9 cellular contexts compared by ENCODE assay signal in the genomic region with DNA sequence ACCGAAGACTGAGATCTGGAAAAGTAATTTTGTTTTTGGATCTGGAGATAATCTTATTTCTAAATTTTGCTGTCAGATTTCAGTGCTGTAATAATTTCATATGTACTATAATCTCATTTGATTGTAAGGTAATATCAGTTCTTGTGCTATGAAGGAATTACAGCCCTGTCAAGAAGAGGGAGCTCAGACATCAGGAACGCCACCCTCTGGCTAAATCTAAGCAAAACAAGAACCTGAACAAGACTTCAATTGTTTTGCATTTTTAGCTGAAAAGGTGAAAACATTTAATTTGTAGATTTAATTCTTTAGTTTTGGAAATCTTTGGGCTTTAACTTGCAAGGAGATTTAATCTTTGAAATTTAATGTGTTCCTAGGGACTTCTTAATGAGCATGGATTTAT.
DNase-seq lines count a peak whose midpoint lies in the region; ATAC-seq, FAIRE-seq and TF ChIP-seq lines count a peak whose summit lies in the region.
"Had no signal": no experiment of that assay in that cellular context is flagged by ENCODE, and none has a peak within 500 bp of the region (broad histone marks: within the 10 kb centered on the region; RNA-seq: fewer than 3 reads in every experiment).

No MANE protein-coding gene starts in this region.

- no peak overlapping the region for H4K8ac ChIP-seq in H1 (ENCODE audit: extremely low read depth, insufficient read depth, low read length)

- H3K27me3 ChIP-seq in H1 (replicated peaks in 1 of 4; ENCODE audit: control insufficient read depth in 3 of 4, extremely low read depth in 1 of 4, insufficient read depth in 3 of 4, low read length in 3 of 4) (no peaks in the 10 kb centered on the region), prostate gland (replicated peaks; ENCODE audit: insufficient read depth) (no peaks in the 10 kb centered on the region), body of pancreas (no peaks in the 10 kb centered on the region)

- H3K4me3 ChIP-seq in H1 (ENCODE audit: extremely low read depth in 1 of 4, insufficient read depth in 2 of 4, low read depth in 3 of 4, low read length in 4 of 4) (no peak overlapping the region), prostate gland (no peak overlapping the region), body of pancreas (no peak overlapping the region)

- peaks cover 0 to 6% (median 2%) of the 10 kb centered on the region in 3 donors for H3K9me3 Mint-ChIP-seq in T-cell

- H3K4me1 Mint-ChIP-seq in T-cell = no peaks in the 10 kb centered on the region

- no peaks in the 10 kb centered on the region for H4K20me1 ChIP-seq in H1 (replicated peaks in 1 of 2; ENCODE audit: control insufficient read depth in 1 of 2, insufficient read depth in 2 of 2, low read length in 2 of 2)

- no peak overlapping the region for H3K4me2 ChIP-seq in H1 (ENCODE audit: insufficient read depth in 1 of 2, low read depth in 2 of 2, low read length in 2 of 2)

- no peaks in the 10 kb centered on the region for H3K4me1 ChIP-seq in H1 (replicated peaks in 1 of 4; ENCODE audit: control insufficient read depth in 3 of 4, insufficient read depth in 4 of 4, low read length in 3 of 4)
- H3K4me1 ChIP-seq in prostate gland (replicated peaks) = no peaks in the 10 kb centered on the region
- H3K4me1 ChIP-seq in body of pancreas = no peaks in the 10 kb centered on the region

- no peak overlapping the region for H4K5ac ChIP-seq in H1 (ENCODE audit: insufficient read length, low read depth, low read length)

- CTCF ChIA-PET in H1 (lab: Charles Lee; ENCODE audit: partially characterized antibody) = interaction anchor here (0.6 to 2.2 kb wide), 14 partner anchors 11 to 640 kb away, joined by 3 to 13 read pairs (median 4); no protein-coding TSS in a partner anchor
- CTCF ChIA-PET in T-cell (lab: Charles Lee) = no interaction called here

- FAIRE-seq in H1 (lab: Jason Lieb, UNC) = peak; percentile 83

- no peak overlapping the region for H3K4me3 Mint-ChIP-seq in T-cell

- no peaks in the 10 kb centered on the region for H3K79me2 ChIP-seq in H1 (ENCODE audit: control insufficient read depth in 1 of 2, insufficient read depth in 2 of 2, low read length in 2 of 2)

- H3K27ac Mint-ChIP-seq in T-cell = no peak overlapping the region

- H2BK120ac ChIP-seq in H1 (replicated peaks; ENCODE audit: low read depth, low read length) = no peak overlapping the region

- H3K14ac ChIP-seq in H1 (ENCODE audit: insufficient read length) = no peak overlapping the region

- no peak overlapping the region for H2BK15ac ChIP-seq in H1 (ENCODE audit: low read length)

- 61% methylated on average over 2 of the region's 2 CpGs; no CpG with 5 or more reads in 1 of the 2 experiments for WGBS in H1 (ENCODE audit: extremely low coverage in 1 of 2, insufficient coverage in 1 of 2, insufficient read length in 1 of 2, insufficient replicate concordance in 2 of 2, low coverage in 1 of 2, low lambda C conversion rate in 2 of 2, missing lambda C conversion rate in 1 of 2), 2 experiments
- 55% methylated on average over 2 of the region's 2 CpGs for WGBS in prostate gland
- 50 to 55% methylated on average over 2 of the region's 2 CpGs for WGBS in body of pancreas, 2 donors

- no peak overlapping the region for H3K56ac ChIP-seq in H1 (replicated peaks; ENCODE audit: insufficient read length, low read depth, low read length)

- no peaks in the 10 kb centered on the region for H3K36me3 ChIP-seq in H1 (ENCODE audit: control insufficient read depth in 2 of 4, insufficient read depth in 4 of 4, low read length in 3 of 4)
- no peaks in the 10 kb centered on the region for H3K36me3 ChIP-seq in prostate gland
- H3K36me3 ChIP-seq in body of pancreas (replicated peaks in 1 of 2; ENCODE audit: insufficient read depth in 1 of 2, low read depth in 2 of 2) = no peaks in the 10 kb centered on the region

- no peak overlapping the region for H4K91ac ChIP-seq in H1 (replicated peaks; ENCODE audit: insufficient read length, low read length)

- H3K9me3 ChIP-seq in H1 (ENCODE audit: insufficient read depth in 2 of 2, low read depth in 1 of 2, low read length in 1 of 2) (no peaks in the 10 kb centered on the region), prostate gland (no peaks in the 10 kb centered on the region), body of pancreas (no peaks in the 10 kb centered on the region)

- no peak overlapping the region for H3K4ac ChIP-seq in H1 (replicated peaks; ENCODE audit: insufficient read length, low read depth, low read length)

- POLR2A ChIA-PET in H1 (lab: Charles Lee; ENCODE audit: partially characterized antibody) = no interaction called here
- POLR2A ChIA-PET in T-cell (lab: Charles Lee) = no interaction called here

- no peak overlapping the region for H2BK12ac ChIP-seq in H1 (ENCODE audit: low read depth, low read length)

- no peak overlapping the region for H3K9ac ChIP-seq in H1 (replicated peaks in 1 of 4; ENCODE audit: extremely low read depth in 1 of 4, low read depth in 3 of 4, low read length in 3 of 4)

- no peak overlapping the region for H3K27ac ChIP-seq in H1 (ENCODE audit: low read depth, low read length)
- H3K27ac ChIP-seq in prostate gland = no peak overlapping the region
- no peak overlapping the region for H3K27ac ChIP-seq in body of pancreas
- H3K27ac ChIP-seq: epithelial cell of prostate had no signal

- H2AFZ ChIP-seq in H1 (ENCODE audit: low read length) = no peak overlapping the region

- intact Hi-C loops in prostate gland (cut with DNase I) (no loop called here), body of pancreas (cut with DNase I) (no loop called here)

- no peak overlapping the region for H3K23ac ChIP-seq in H1 (ENCODE audit: insufficient read length)

- no peak overlapping the region for H2BK20ac ChIP-seq in H1 (ENCODE audit: low read length)

- DNase-seq in DMS 273 (lab: John Stamatoyannopoulos, UW; ENCODE audit: unreplicated experiment) = peak; percentile 12
- no peak for DNase-seq in DMS 273 treated with DMSO at 0.1 percent for 48 hours (lab: John Stamatoyannopoulos, UW)
- peak; percentile 0 for DNase-seq in NCI-H446 treated with DMSO at 0.1 percent for 48 hours (lab: John Stamatoyannopoulos, UW)
- peak in 1 of 2 experiments; percentile 19 for DNase-seq in H1 (ENCODE audit: low read depth in 1 of 2, low spot score in 2 of 2)
- DNase-seq in prostate gland (ENCODE audit: low spot score) = no peak
- no peak for DNase-seq in T-cell
- no peak for DNase-seq in body of pancreas

- TF ChIP-seq CTCF in H1 (IDR thresholded peaks at IDR 0.05; ENCODE audit: control extremely low read depth in 1 of 3, insufficient read depth in 1 of 3, low read depth in 1 of 3, low read length in 3 of 3) (peak in 2 of 3 experiments; percentile 40 to 52; a peak in 2 of 4 replicates), prostate gland (IDR thresholded peaks at IDR 0.05) (peak in 3 of 4 experiments; percentile 17 to 59 (median 56)), body of pancreas (IDR thresholded peaks at IDR 0.05) (peak in 3 of 7 experiments; percentile 16 to 31 (median 20))

- H3K23me2 ChIP-seq in H1 (ENCODE audit: low read depth, low read length) = no peaks in the 10 kb centered on the region

- H3K18ac ChIP-seq in H1 (ENCODE audit: extremely low read depth, low read length) = no peak overlapping the region

- H3K36me3 Mint-ChIP-seq in T-cell = no peaks in the 10 kb centered on the region

- TF ChIP-seq POLR2A in H1 (IDR thresholded peaks at IDR 0.05; ENCODE audit: control extremely low read depth in 1 of 2, low read depth in 2 of 2, low read length in 2 of 2) (no peak), prostate gland (IDR thresholded peaks at IDR 0.05) (no peak), GM18505 (IDR thresholded peaks at IDR 0.05; ENCODE audit: borderline replicate concordance, extremely low read depth, insufficient read depth, insufficient read length) (no peak), body of pancreas (IDR thresholded peaks at IDR 0.05) (no peak)

- TF ChIP-seq RAD21 in H1 (IDR thresholded peaks at IDR 0.05 in 1 of 2, conservative IDR thresholded peaks at IDR 0.05 in 1 of 2; ENCODE audit: low read depth in 2 of 2, low read length in 2 of 2) = peak; percentile 71 to 72

- ATAC-seq in GM18505 (IDR thresholded peaks at IDR 0.05; ENCODE audit: unreplicated experiment) (no peak), T-cell (replicated peaks in 1 of 4) (no peak), body of pancreas (no peak)

- TF ChIP-seq EP300 in H1 (IDR thresholded peaks at IDR 0.05; ENCODE audit: borderline replicate concordance in 1 of 2, low read depth in 2 of 2, low read length in 2 of 2) = no peak

- no peak overlapping the region for H2AK5ac ChIP-seq in H1 (ENCODE audit: low read depth, low read length)

- no peaks in the 10 kb centered on the region for H3K27me3 Mint-ChIP-seq in T-cell

- H3K79me1 ChIP-seq in H1 (ENCODE audit: low read depth, low read length) = no peaks in the 10 kb centered on the region

- no peak overlapping the region for H2BK5ac ChIP-seq in H1 (ENCODE audit: low read depth, low read length)

TF ChIP-seq in H1, 55 proteins besides CTCF, POLR2A, EP300 and RAD21:
- TF ChIP-seq RNF2 (IDR thresholded peaks at IDR 0.05; ENCODE audit: borderline replicate concordance, low read depth, low read length, missing control alignments, poor library complexity, severe bottlenecking) (no peak), TEAD4 (IDR thresholded peaks at IDR 0.05; ENCODE audit: low read depth, low read length) (no peak)

Comparison
In these comparisons a context has a peak if more than half of its experiments do, and no peak if none do; other contexts are left out.
1. DNase-seq: peak in DMS 273 (single experiment) and NCI-H446 treated with DMSO at 0.1 percent for 48 hours (single experiment); none in DMS 273 treated with DMSO at 0.1 percent for 48 hours (single experiment), prostate gland (single experiment), T-cell (0 of 34) and body of pancreas (0 of 4).